Comparison of ENCODE assay signal across 15 cellular contexts in genomic region chr2:29583548-29584121, GRCh38.
"Had no signal": no experiment of that assay in that cellular context is flagged by ENCODE, and none has a peak within 500 bp of the region (broad histone marks: within the 10 kb centered on the region; RNA-seq: fewer than 3 reads in every experiment).

No MANE protein-coding gene starts in this region.

- DNase-seq: activated CD4-positive, alpha-beta T cell treated with anti-CD3 and anti-CD28 coated beads, Interleukin-2, amount 50 U/mL, for 4 hours; activated gamma-delta T cell treated with Interleukin-2 at 50 U/mL for 16 hours; adrenal gland; cerebellar nuclear complex; effector memory CD4-positive, alpha-beta T cell; immature natural killer cell; kidney glomerular epithelial cell; left ventricle myocardium inferior; nephron progenitor cell; nucleus accumbens; posterior cingulate gyrus; retina; spleen; stimulated activated naive B cell treated with anti-CD40 and anti-IgM and Interleukin-4, amounts not matched to agents 10 μg/mL and 1 μg/mL and 100 μg/mL, for 72 hours had no signal

- ATAC-seq: activated naive CD4-positive, alpha-beta T cell treated with anti-CD3 and anti-CD28 coated beads, Interleukin-2, amount 50 U/mL, for 72 hours; stimulated activated naive B cell treated with anti-CD40 and anti-IgM and Interleukin-4, amounts not matched to agents 10 μg/mL and 1 μg/mL and 100 μg/mL, for 72 hours had no signal
